ENCODE assay signal across 15 cellular contexts in the genomic region with DNA sequence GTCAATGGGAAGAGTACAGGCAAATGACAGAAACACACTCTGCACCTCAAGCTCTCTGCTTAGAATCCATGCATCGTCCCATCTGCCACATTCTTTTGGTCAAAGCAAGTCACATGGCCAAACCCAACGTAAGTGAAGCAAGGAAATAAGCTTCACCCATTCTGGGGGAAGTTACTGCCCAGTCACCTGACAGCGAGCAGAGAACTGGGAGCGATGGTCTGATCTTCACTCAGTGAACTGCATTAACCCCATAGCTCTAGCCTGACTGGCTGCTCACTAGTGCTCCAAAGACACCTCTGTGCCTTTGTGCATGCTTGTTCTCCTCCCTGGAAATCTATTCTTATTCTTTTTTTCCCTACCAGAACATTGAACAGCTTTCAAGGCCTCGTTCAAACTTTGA.
"Had no signal": no experiment of that assay in that cellular context is flagged by ENCODE, and none has a peak within 500 bp of the region (broad histone marks: within the 10 kb centered on the region; RNA-seq: fewer than 3 reads in every experiment).

No MANE protein-coding gene starts in this region.

- H3K79me2 ChIP-seq: hepatocyte had no signal

- DNase-seq: activated naive CD4-positive, alpha-beta T cell treated with Interleukin-2 at 50 U/mL for 16 hours; amniotic stem cell; body of pancreas; central memory CD4-positive, alpha-beta T cell; effector memory CD4-positive, alpha-beta T cell; kidney; left ventricle myocardium superior; right cardiac atrium had no signal

- ATAC-seq: activated CD4-positive, CD25-positive, alpha-beta regulatory T cell treated with anti-CD3 and anti-CD28 coated beads, Interleukin-2, amount 50 U/mL, for 24 hours; body of pancreas; left ventricle myocardium superior; right cardiac atrium; stimulated activated effector memory CD8-positive, alpha-beta T cell treated with anti-CD3 and anti-CD28 coated beads, Interleukin-12 subunit alpha, Interleukin-12 subunit beta, amount 100 ng/mL, for 72 hours had no signal

- H3K27ac ChIP-seq: body of pancreas, coronary artery, hepatocyte, tibial nerve had no signal

- H3K4me3 Mint-ChIP-seq: stimulated activated effector memory CD8-positive, alpha-beta T cell treated with anti-CD3 and anti-CD28 coated beads, Interleukin-12 subunit alpha, Interleukin-12 subunit beta, amount 100 ng/mL, for 72 hours; T-helper 2 cell treated with Interferon-gamma antibody and Interleukin-4, amounts not matched to agents 5 μg/mL and 100 μg/mL, for 36 hours had no signal

- H2AFZ ChIP-seq: hepatocyte had no signal

- H3K9me3 ChIP-seq: body of pancreas, tibial nerve had no signal

- H3K27me3 ChIP-seq: body of pancreas, hepatocyte, tibial nerve had no signal

- H3K4me2 ChIP-seq: hepatocyte, smooth muscle cell had no signal

- H3K9me3 Mint-ChIP-seq: stimulated activated effector memory CD8-positive, alpha-beta T cell treated with anti-CD3 and anti-CD28 coated beads, Interleukin-12 subunit alpha, Interleukin-12 subunit beta, amount 100 ng/mL, for 72 hours; T-helper 2 cell treated with Interferon-gamma antibody and Interleukin-4, amounts not matched to agents 5 μg/mL and 100 μg/mL, for 36 hours had no signal

- H3K4me1 ChIP-seq: body of pancreas, tibial nerve had no signal

- H3K4me3 ChIP-seq: body of pancreas, coronary artery, hepatocyte, smooth muscle cell, tibial nerve had no signal

- FAIRE-seq: kidney had no signal

- H3K36me3 ChIP-seq: tibial nerve had no signal

- H3K27ac Mint-ChIP-seq: T-helper 2 cell treated with Interferon-gamma antibody and Interleukin-4, amounts not matched to agents 5 μg/mL and 100 μg/mL, for 36 hours had no signal
